In genomic region chr15:51132384-51133139, GRCh38 we compare ENCODE assay signal across 7 cellular contexts. TPM values are rescaled to one million over a fixed set of nuclear protein-coding genes. Genes with fewer than 3 reads are reported as not detected.
A peak's percentile ranks its signal among the peaks of the same experiment; 100 is the strongest.
DNase-seq lines count a peak whose midpoint lies in the region; ATAC-seq and TF ChIP-seq lines count a peak whose summit lies in the region.

No MANE protein-coding gene starts in this region.

- H3K4me1 Mint-ChIP-seq in naive thymus-derived CD8-positive, alpha-beta T cell = no peaks in the 10 kb centered on the region

- TF ChIP-seq EP300 in upper lobe of left lung (IDR thresholded peaks at IDR 0.05) = no peak

- intact Hi-C loops in left colon (cut with DNase I, micrococcal nuclease) = no loop called here

- DNase-seq in GM10266 (ENCODE audit: extremely low spot score) = peak; percentile 21
- peak; percentile 81 for DNase-seq in MG63
- peak; percentile 96 to 100 for DNase-seq in cardiac fibroblast (ENCODE audit: low read depth in 2 of 2)
- DNase-seq in left colon = peak in 1 of 2 donors; percentile 22
- DNase-seq in upper lobe of left lung = no peak
- DNase-seq in activated T-cell treated with anti-CD3 and anti-CD28 coated beads for 4 hours = no peak
- no peak for DNase-seq in naive thymus-derived CD8-positive, alpha-beta T cell

- ATAC-seq in left colon (peak; percentile 63), upper lobe of left lung (ENCODE audit: low FRiP score in 2 of 2) (peak; percentile 57 to 83)
- ATAC-seq in naive thymus-derived CD8-positive, alpha-beta T cell = no peak

- H3K27ac Mint-ChIP-seq in naive thymus-derived CD8-positive, alpha-beta T cell = no peak overlapping the region

- H3K4me3 Mint-ChIP-seq in naive thymus-derived CD8-positive, alpha-beta T cell = no peak overlapping the region

- POLR2A ChIA-PET in naive thymus-derived CD8-positive, alpha-beta T cell (lab: Charles Lee) = no interaction called here

- peaks cover 0 to 2% (median 0%) of the 10 kb centered on the region in 9 donors for H3K9me3 Mint-ChIP-seq in naive thymus-derived CD8-positive, alpha-beta T cell

- no peak for TF ChIP-seq POLR2A in upper lobe of left lung (IDR thresholded peaks at IDR 0.05)

- H3K27ac ChIP-seq in upper lobe of left lung = peak overlapping the region in 2 of 4 donors; percentile 44 to 52

- H3K9me3 ChIP-seq in MG63 (peaks cover 4% of the 10 kb centered on the region), upper lobe of left lung (no peaks in the 10 kb centered on the region)

- H3K36me3 Mint-ChIP-seq in naive thymus-derived CD8-positive, alpha-beta T cell = no peaks in the 10 kb centered on the region

- H3K36me3 ChIP-seq in MG63 (no peaks in the 10 kb centered on the region), upper lobe of left lung (no peaks in the 10 kb centered on the region)

- H3K27me3 Mint-ChIP-seq in naive thymus-derived CD8-positive, alpha-beta T cell = peaks cover 3 to 17% (median 10%) of the 10 kb centered on the region in 5 donors

- H3K4me3 ChIP-seq in MG63 (no peak overlapping the region), cardiac fibroblast (replicated peaks in 1 of 2; ENCODE audit: low read depth in 2 of 2, low read length in 2 of 2) (no peak overlapping the region), upper lobe of left lung (no peak overlapping the region)

- TF ChIP-seq CTCF in GM10266 (IDR thresholded peaks at IDR 0.05; ENCODE audit: control insufficient read depth, insufficient read depth, low read depth, missing control alignments) (peak; percentile 83), cardiac fibroblast (IDR thresholded peaks at IDR 0.05; ENCODE audit: low read depth, low read length) (peak; percentile 99), upper lobe of left lung (IDR thresholded peaks at IDR 0.05) (peak; percentile 36 to 65 (median 52))

- WGBS in upper lobe of left lung, 2 donors = 63 to 66% methylated on average over 6 of the region's 6 CpGs

- peaks cover 0 to 6% (median 2%) of the 10 kb centered on the region in 4 donors for H3K4me1 ChIP-seq in upper lobe of left lung

- H3K27me3 ChIP-seq in MG63 = no peaks in the 10 kb centered on the region
- no peaks in the 10 kb centered on the region for H3K27me3 ChIP-seq in upper lobe of left lung

RNA-seq across cellular contexts. Expression of gene TNFAIP8L3, which starts 37.9 kb away (rescaled TPM):
- total RNA-seq in MG63 (2014; rRNA removed; shearing (Covaris generic); ENCODE audit: low replicate concordance) = 2.4 and 4.8 TPM in 2 replicates
- total RNA-seq in left colon = 10 to 100 TPM in 1 of 2 donors, 1 to 10 TPM in 1; 9.7 to 12.7 TPM
- total RNA-seq in upper lobe of left lung = 10 to 100 TPM in 1 of 6 donors, 1 to 10 TPM in 5; 4.2 to 12.4 (median 7.1) TPM
- total RNA-seq in naive thymus-derived CD8-positive, alpha-beta T cell = not detected
- not detected for polyA plus RNA-seq in naive thymus-derived CD8-positive, alpha-beta T cell

Comparison
In these comparisons a context has a peak if more than half of its experiments do, and no peak if none do; other contexts are left out.
1. DNase-seq: peak in GM10266 (single experiment), MG63 (single experiment) and cardiac fibroblast (2 of 2); none in upper lobe of left lung (0 of 2), activated T-cell treated with anti-CD3 and anti-CD28 coated beads for 4 hours (single experiment) and naive thymus-derived CD8-positive, alpha-beta T cell (0 of 10).
2. ATAC-seq: peak in left colon (single experiment) and upper lobe of left lung (2 of 2); none in naive thymus-derived CD8-positive, alpha-beta T cell (0 of 2).
3. Peak in every context shown above with its lines, with median percentiles within 50 percentile points of each other: CTCF ChIP-seq.